ENCODE assay signal across 8 cellular contexts in genomic region chr3:190618349-190619030, GRCh38.
DNase-seq lines count a peak whose midpoint lies in the region; ATAC-seq lines count a peak whose summit lies in the region.

No MANE protein-coding gene starts in this region.

- ATAC-seq in GM18511 (IDR thresholded peaks at IDR 0.05; ENCODE audit: unreplicated experiment): peak; percentile 37
- ATAC-seq in activated naive CD8-positive, alpha-beta T cell treated with anti-CD3 and anti-CD28 coated beads, Interleukin-2, amount 50 U/mL, for 24 hours: peak; percentile 80
- ATAC-seq in HG03025 (IDR thresholded peaks at IDR 0.05; ENCODE audit: low FRiP score, unreplicated experiment): no peak

- no peaks in the 10 kb centered on the region for H3K27me3 Mint-ChIP-seq in activated naive CD8-positive, alpha-beta T cell treated with anti-CD3 and anti-CD28 coated beads, Interleukin-2, amount 50 U/mL, for 24 hours

- H3K4me3 Mint-ChIP-seq in activated naive CD8-positive, alpha-beta T cell treated with anti-CD3 and anti-CD28 coated beads, Interleukin-2, amount 50 U/mL, for 24 hours: peak overlapping the region; percentile 53

- DNase-seq in AML-193 (lab: John Stamatoyannopoulos, UW) (peak; percentile 89 to 91), KG1 (lab: John Stamatoyannopoulos, UW) (peak; percentile 57), COLO829 (ENCODE audit: low spot score) (no peak), A172 (ENCODE audit: low spot score) (no peak), NCI-H146 treated with DMSO at 0.1 percent for 48 hours (lab: John Stamatoyannopoulos, UW; ENCODE audit: unreplicated experiment) (no peak)
- DNase-seq in activated naive CD8-positive, alpha-beta T cell treated with anti-CD3 and anti-CD28 coated beads, Interleukin-2, amount 50 U/mL, for 24 hours: no peak

- H3K9me3 Mint-ChIP-seq in activated naive CD8-positive, alpha-beta T cell treated with anti-CD3 and anti-CD28 coated beads, Interleukin-2, amount 50 U/mL, for 24 hours: peaks cover 3% of the 10 kb centered on the region

- peaks cover 45% of the 10 kb centered on the region for H3K36me3 Mint-ChIP-seq in activated naive CD8-positive, alpha-beta T cell treated with anti-CD3 and anti-CD28 coated beads, Interleukin-2, amount 50 U/mL, for 24 hours (ENCODE audit: low read depth)

- H3K4me1 Mint-ChIP-seq in activated naive CD8-positive, alpha-beta T cell treated with anti-CD3 and anti-CD28 coated beads, Interleukin-2, amount 50 U/mL, for 24 hours: peaks cover 79% of the 10 kb centered on the region

- H3K27ac Mint-ChIP-seq in activated naive CD8-positive, alpha-beta T cell treated with anti-CD3 and anti-CD28 coated beads, Interleukin-2, amount 50 U/mL, for 24 hours: peak overlapping the region; percentile 97

Comparison
In these comparisons a context has a peak if more than half of its experiments do, and no peak if none do; other contexts are left out.
1. DNase-seq: peak in AML-193 (2 of 2) and KG1 (single experiment); none in activated naive CD8-positive, alpha-beta T cell treated with anti-CD3 and anti-CD28 coated beads, Interleukin-2, amount 50 U/mL, for 24 hours (single experiment), COLO829 (single experiment), A172 (single experiment) and NCI-H146 treated with DMSO at 0.1 percent for 48 hours (single experiment).